8 cellular contexts compared by ENCODE assay signal in the genomic region with DNA sequence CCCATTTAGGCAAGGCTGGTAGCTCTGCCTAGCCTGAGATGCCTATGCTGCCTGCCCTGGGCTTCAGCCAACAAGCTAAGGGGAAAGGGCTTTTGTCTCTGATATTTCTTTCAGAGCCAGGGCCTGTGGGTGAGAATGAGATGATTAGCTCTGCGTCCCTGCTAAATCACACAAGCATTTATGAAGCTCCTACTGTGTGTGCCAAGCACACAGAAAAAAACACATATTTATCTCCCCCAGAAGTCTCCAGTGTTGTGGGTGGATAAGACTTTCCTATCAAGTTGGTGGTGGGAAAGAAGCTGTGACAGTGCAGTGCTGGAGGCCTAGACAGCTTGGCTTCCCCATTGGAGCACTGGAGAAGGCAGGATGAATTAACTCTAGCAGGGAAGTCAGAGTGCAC. TPM values are rescaled to one million over a fixed set of nuclear protein-coding genes. Genes with fewer than 3 reads are reported as not detected.
A peak's percentile ranks its signal among the peaks of the same experiment; 100 is the strongest.
DNase-seq lines count a peak whose midpoint lies in the region; TF ChIP-seq lines count a peak whose summit lies in the region.

No MANE protein-coding gene starts in this region.

- peak overlapping the region; percentile 97 for H3K4me3 Mint-ChIP-seq in progenitor cell of endocrine pancreas (ENCODE audit: low read depth)

- TF ChIP-seq POLR2A in esophagus muscularis mucosa (IDR thresholded peaks at IDR 0.05; ENCODE audit: low read depth) = no peak

- H3K27ac ChIP-seq in SK-N-MC (peak overlapping the region; percentile 5; the same call in 1 of the 2 replicates), esophagus muscularis mucosa (replicated peaks in 1 of 4) (peak overlapping the region; percentile 93 to 99 (median 96))

- intact Hi-C loops in esophagus muscularis mucosa (cut with DNase I) = no loop called here

- H3K4me1 Mint-ChIP-seq in progenitor cell of endocrine pancreas (ENCODE audit: low read depth) = peaks cover 21% of the 10 kb centered on the region

- no peak for DNase-seq in SK-N-MC (ENCODE audit: low read depth, low spot score)
- no peak for DNase-seq in esophagus muscularis mucosa (ENCODE audit: extremely low spot score)
- DNase-seq in progenitor cell of endocrine pancreas (ENCODE audit: low spot score, unreplicated experiment) = no peak
- DNase-seq in effector CD8-positive, alpha-beta T cell (lab: John Stamatoyannopoulos, UW) = no peak
- DNase-seq in NCI-H1048 (lab: John Stamatoyannopoulos, UW) = no peak
- no peak for DNase-seq in amygdala (lab: John Stamatoyannopoulos, UW)
- DNase-seq in NCI-H510A (lab: John Stamatoyannopoulos, UW) = no peak

- peaks cover 10% of the 10 kb centered on the region for H3K27me3 Mint-ChIP-seq in progenitor cell of endocrine pancreas

- H3K36me3 ChIP-seq in ES-I3 (ENCODE audit: insufficient read depth, low read length) (no peaks in the 10 kb centered on the region), SK-N-MC (ENCODE audit: insufficient read depth, low read length) (peaks cover 15% of the 10 kb centered on the region), esophagus muscularis mucosa (peaks cover 16 to 39% (median 34%) of the 10 kb centered on the region in 4 donors)

- H3K9ac ChIP-seq in ES-I3 (ENCODE audit: low read depth, low read length) (peak overlapping the region; percentile 81; the same call in 1 of the 2 replicates), SK-N-MC (ENCODE audit: insufficient read length) (no peak overlapping the region)

- TF ChIP-seq CTCF in esophagus muscularis mucosa (IDR thresholded peaks at IDR 0.05) (no peak), progenitor cell of endocrine pancreas (IDR thresholded peaks at IDR 0.05; ENCODE audit: unreplicated experiment) (no peak)

- peak overlapping the region; percentile 83; the same call in 1 of the 2 replicates for H3K4me3 ChIP-seq in SK-N-MC
- peak overlapping the region in 2 of 4 donors; percentile 72 to 81 for H3K4me3 ChIP-seq in esophagus muscularis mucosa

- H3K9me3 ChIP-seq in ES-I3 (ENCODE audit: control insufficient read depth, insufficient read depth, low read length) (no peaks in the 10 kb centered on the region), SK-N-MC (ENCODE audit: low read depth, low read length) (no peaks in the 10 kb centered on the region), esophagus muscularis mucosa (no peaks in the 10 kb centered on the region)

- peaks cover 8% of the 10 kb centered on the region for H3K36me3 Mint-ChIP-seq in progenitor cell of endocrine pancreas (ENCODE audit: insufficient read depth)

- TF ChIP-seq EP300 in esophagus muscularis mucosa (IDR thresholded peaks at IDR 0.05) = no peak

- H3K27ac Mint-ChIP-seq in progenitor cell of endocrine pancreas = no peak overlapping the region

- H3K9me3 Mint-ChIP-seq in progenitor cell of endocrine pancreas (ENCODE audit: low read depth) = no peaks in the 10 kb centered on the region

- 100% methylated on average over 1 of the region's 1 CpG for WGBS in esophagus muscularis mucosa

- peaks cover 13% of the 10 kb centered on the region; the same call in 1 of the 2 replicates for H3K4me1 ChIP-seq in ES-I3 (ENCODE audit: insufficient read depth, low read length)
- H3K4me1 ChIP-seq in esophagus muscularis mucosa = peaks cover 57 to 74% (median 69%) of the 10 kb centered on the region in 4 donors

- no peaks in the 10 kb centered on the region for H3K27me3 ChIP-seq in esophagus muscularis mucosa

RNA-seq across cellular contexts. Expression of a gene that starts 1.5 kb away (rescaled TPM):
- total RNA-seq in esophagus muscularis mucosa (10 to 100 TPM; 13.3 to 18.7 (median 15.2) TPM), progenitor cell of endocrine pancreas (33.3 and 35.5 TPM in 2 replicates)

RNA-seq across cellular contexts. Expression of a gene that starts 3.2 kb away (rescaled TPM):
- total RNA-seq in esophagus muscularis mucosa (100 to 1,000 TPM in 2 of 4 donors, 10 to 100 TPM in 2; 54.5 to 176 (median 80.6) TPM), progenitor cell of endocrine pancreas (45.6 and 49.3 TPM in 2 replicates)

RNA-seq across cellular contexts. Expression of a gene that starts 9.5 kb away (rescaled TPM):
- total RNA-seq in esophagus muscularis mucosa = 10 to 100 TPM; 11.2 to 37.3 (median 27.5) TPM
- total RNA-seq in progenitor cell of endocrine pancreas = 22.1 and 22.2 TPM in 2 replicates

RNA-seq across cellular contexts. Expression of a gene that starts 36.0 kb away (rescaled TPM):
- 100 to 1,000 TPM in 2 of 4 donors, 10 to 100 TPM in 2; 76.0 to 146 (median 108) TPM for total RNA-seq in esophagus muscularis mucosa
- 146 and 149 TPM in 2 replicates for total RNA-seq in progenitor cell of endocrine pancreas

RNA-seq across cellular contexts. Expression of a gene that starts 36.5 kb away (rescaled TPM):
- total RNA-seq in esophagus muscularis mucosa (1 to 10 TPM in 1 of 4 donors, under 1 TPM in 2, not detected in 1; 0.13 to 1.7 (median 0.17) TPM), progenitor cell of endocrine pancreas (21.1 and 25.7 TPM in 2 replicates)
